In the genomic region with DNA sequence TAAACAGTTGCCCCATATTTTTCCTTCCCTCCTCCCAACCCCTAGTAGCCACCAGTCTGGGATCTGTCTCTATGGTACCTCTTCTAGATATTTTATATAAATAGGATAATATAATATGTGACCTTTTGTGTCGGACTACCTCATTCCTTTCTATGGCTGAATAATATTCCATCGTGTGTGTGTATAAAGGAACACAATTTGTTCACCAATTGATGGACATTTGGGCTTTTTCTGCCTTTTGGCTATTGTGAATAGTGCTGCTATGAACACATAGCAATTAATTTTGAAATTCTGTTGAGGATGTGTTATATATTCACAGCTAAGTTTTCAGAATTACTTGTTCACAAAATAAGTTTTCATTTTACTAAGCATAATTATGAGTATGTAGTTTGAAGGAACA, we compare ENCODE assay signal across 12 cellular contexts. TPM values are rescaled to one million over a fixed set of nuclear protein-coding genes. Genes with fewer than 3 reads are reported as not detected.
DNase-seq lines count a peak whose midpoint lies in the region; ATAC-seq and TF ChIP-seq lines count a peak whose summit lies in the region.
"Had no signal": no experiment of that assay in that cellular context is flagged by ENCODE, and none has a peak within 500 bp of the region (broad histone marks: within the 10 kb centered on the region; RNA-seq: fewer than 3 reads in every experiment).

No MANE protein-coding gene starts in this region.

- peak overlapping the region; percentile 84 for H3K4me3 ChIP-seq in suprapubic skin

- H3K27ac Mint-ChIP-seq in activated naive CD4-positive, alpha-beta T cell treated with anti-CD3 and anti-CD28 coated beads, Interleukin-2, amount 10 ng/mL, durations not matched to agents 7 days and 5 days = no peak overlapping the region
- H3K27ac Mint-ChIP-seq in activated B cell treated with CpG ODN at 0.5 μM for 24 hours (peak overlapping the region; percentile 65), immature natural killer cell (peak overlapping the region; percentile 69 to 88 (median 80))

- no peaks in the 10 kb centered on the region for H3K27me3 Mint-ChIP-seq in activated naive CD4-positive, alpha-beta T cell treated with anti-CD3 and anti-CD28 coated beads, Interleukin-2, amount 10 ng/mL, durations not matched to agents 7 days and 5 days
- no peaks in the 10 kb centered on the region for H3K27me3 Mint-ChIP-seq in activated B cell treated with CpG ODN at 0.5 μM for 24 hours
- peaks cover 0 to 16% (median 3%) of the 10 kb centered on the region in 3 donors for H3K27me3 Mint-ChIP-seq in immature natural killer cell (ENCODE audit: low read depth in 3 of 3)

- intact Hi-C loops in activated B cell treated with CpG ODN at 0.5 μM for 24 hours (cut with micrococcal nuclease) = loop anchor here (10.0 kb wide), 1 partner anchor 1477 kb away; a partner anchor contains a TSS

- no peaks in the 10 kb centered on the region for H3K9me3 Mint-ChIP-seq in activated naive CD4-positive, alpha-beta T cell treated with anti-CD3 and anti-CD28 coated beads, Interleukin-2, amount 10 ng/mL, durations not matched to agents 7 days and 5 days
- H3K9me3 Mint-ChIP-seq in activated B cell treated with CpG ODN at 0.5 μM for 24 hours (no peaks in the 10 kb centered on the region), immature natural killer cell (peaks cover 0 to 2% (median 0%) of the 10 kb centered on the region in 6 donors)

- ATAC-seq in activated B cell treated with CpG ODN at 0.5 μM for 24 hours (ENCODE audit: low read depth) (no peak), HG02938 (IDR thresholded peaks at IDR 0.05; ENCODE audit: unreplicated experiment) (no peak), HG03095 (IDR thresholded peaks at IDR 0.05; ENCODE audit: unreplicated experiment) (no peak)

- H3K27ac ChIP-seq in suprapubic skin = no peak overlapping the region
- H3K27ac ChIP-seq: RWPE1 had no signal

- peak overlapping the region; percentile 87 for H3K4me3 Mint-ChIP-seq in activated naive CD4-positive, alpha-beta T cell treated with anti-CD3 and anti-CD28 coated beads, Interleukin-2, amount 10 ng/mL, durations not matched to agents 7 days and 5 days
- H3K4me3 Mint-ChIP-seq in activated B cell treated with CpG ODN at 0.5 μM for 24 hours (peak overlapping the region; percentile 59), immature natural killer cell (peak overlapping the region; percentile 90 to 100 (median 93))

- CTCF ChIA-PET in activated naive CD4-positive, alpha-beta T cell treated with anti-CD3 and anti-CD28 coated beads, Interleukin-2, amount 10 ng/mL, durations not matched to agents 7 days and 5 days (lab: Charles Lee) = interaction anchor here (0.8 to 2.1 kb wide), 2 partner anchors 16 to 141 kb away, joined by 5 to 7 read pairs; no protein-coding TSS in a partner anchor
- CTCF ChIA-PET in activated B cell treated with CpG ODN at 0.5 μM for 24 hours (lab: Charles Lee) = interaction anchor here (1.4 kb wide), 1 partner anchor 22 kb away, joined by 4 read pairs; no protein-coding TSS in a partner anchor

- POLR2A ChIA-PET in activated B cell treated with CpG ODN at 0.5 μM for 24 hours (lab: Charles Lee) = interaction anchor here (1.3 to 6.1 kb wide), 2 partner anchors 13 to 15 kb away, joined by 5 to 211 read pairs; no protein-coding TSS in a partner anchor

- TF ChIP-seq POLR2A in suprapubic skin (IDR thresholded peaks at IDR 0.05) = no peak

- H3K27me3 ChIP-seq in suprapubic skin = no peaks in the 10 kb centered on the region

- no peak for TF ChIP-seq EP300 in suprapubic skin (IDR thresholded peaks at IDR 0.05)

- no peaks in the 10 kb centered on the region for H3K9me3 ChIP-seq in suprapubic skin

- H3K4me1 Mint-ChIP-seq in activated naive CD4-positive, alpha-beta T cell treated with anti-CD3 and anti-CD28 coated beads, Interleukin-2, amount 10 ng/mL, durations not matched to agents 7 days and 5 days = peaks cover 64% of the 10 kb centered on the region
- peaks cover 75% of the 10 kb centered on the region for H3K4me1 Mint-ChIP-seq in activated B cell treated with CpG ODN at 0.5 μM for 24 hours
- H3K4me1 Mint-ChIP-seq in immature natural killer cell = peaks cover 70 to 82% of the 10 kb centered on the region in 2 donors

- no peak for DNase-seq in activated naive CD4-positive, alpha-beta T cell treated with anti-CD3 and anti-CD28 coated beads, Interleukin-2, amount 10 ng/mL, durations not matched to agents 7 days and 5 days
- no peak for DNase-seq in activated naive CD4-positive, alpha-beta T cell (lab: John Stamatoyannopoulos, UW)
- no peak for DNase-seq in activated B cell treated with CpG ODN at 0.5 μM for 24 hours
- DNase-seq in immature natural killer cell = no peak
- DNase-seq in suprapubic skin (ENCODE audit: low spot score in 2 of 2) = no peak
- no peak for DNase-seq in Ammon's horn (ENCODE audit: low spot score)
- DNase-seq: activated CD4-positive, alpha-beta T cell treated with anti-CD3 and anti-CD28 coated beads for 1 hour; NCI-H2107; stimulated activated CD8-positive, alpha-beta memory T cell treated with anti-CD3 and anti-CD28 coated beads, Interleukin-4, amount 100 ng/mL, for 48 hours had no signal

- H3K4me1 ChIP-seq in suprapubic skin = peaks cover 78% of the 10 kb centered on the region

- H3K36me3 ChIP-seq in suprapubic skin = no peaks in the 10 kb centered on the region

- peaks cover 13% of the 10 kb centered on the region for H3K36me3 Mint-ChIP-seq in activated naive CD4-positive, alpha-beta T cell treated with anti-CD3 and anti-CD28 coated beads, Interleukin-2, amount 10 ng/mL, durations not matched to agents 7 days and 5 days
- H3K36me3 Mint-ChIP-seq in activated B cell treated with CpG ODN at 0.5 μM for 24 hours (ENCODE audit: low read depth) (peaks cover 8% of the 10 kb centered on the region), immature natural killer cell (no peaks in the 10 kb centered on the region)

- no peak for TF ChIP-seq CTCF in activated B cell treated with CpG ODN at 0.5 μM for 24 hours (IDR thresholded peaks at IDR 0.05)
- no peak for TF ChIP-seq CTCF in suprapubic skin (IDR thresholded peaks at IDR 0.05)

- WGBS in suprapubic skin = 86% methylated on average over 2 of the region's 2 CpGs

RNA-seq across cellular contexts. Expression of a gene that starts 2.5 kb away (rescaled TPM):
- total RNA-seq in activated B cell treated with CpG ODN at 0.5 μM for 24 hours (64.8 and 72.0 TPM in 2 replicates), suprapubic skin (10 to 100 TPM; 32.7 to 58.1 (median 36.9) TPM)
- 100 to 1,000 TPM in 2 of 3 donors, 10 to 100 TPM in 1; 66.5 to 160 (median 119) TPM for polyA plus RNA-seq in immature natural killer cell
